ENCODE assay signal across 22 cellular contexts in the genomic region with DNA sequence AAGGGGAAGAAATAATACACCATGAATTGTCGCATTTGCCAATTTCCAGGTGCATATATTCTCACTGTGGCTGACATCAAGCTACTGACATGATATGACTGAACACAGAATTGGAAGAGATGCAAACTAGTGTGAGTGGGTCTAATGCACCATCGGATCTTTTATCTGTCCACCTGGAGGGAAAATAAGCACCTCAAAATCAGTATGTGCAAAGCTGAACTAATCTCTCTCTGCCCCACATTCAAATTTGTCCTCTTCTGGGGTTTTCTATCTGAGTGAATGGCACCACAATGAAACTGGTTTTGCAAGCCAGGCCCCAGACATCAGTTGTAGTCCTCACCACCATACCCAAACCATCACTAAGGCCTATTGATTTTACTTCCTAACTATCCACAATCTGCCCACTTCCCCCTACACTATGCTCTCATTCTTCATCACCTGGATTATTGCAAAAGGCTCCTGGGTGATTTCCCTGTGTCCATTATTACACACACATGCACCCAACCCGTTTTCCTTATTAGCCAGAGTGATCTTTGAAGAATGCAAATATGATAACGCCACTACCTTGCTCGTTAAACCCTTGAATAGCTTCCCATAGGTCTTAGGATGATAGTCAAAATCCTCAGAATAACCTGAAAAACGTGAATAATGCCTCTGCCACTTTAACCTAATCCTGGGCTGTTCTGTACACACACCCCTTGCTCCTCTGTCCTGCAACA.
DNase-seq lines count a peak whose midpoint lies in the region; ATAC-seq, FAIRE-seq and TF ChIP-seq lines count a peak whose summit lies in the region.
"Had no signal": no experiment of that assay in that cellular context is flagged by ENCODE, and none has a peak within 500 bp of the region (broad histone marks: within the 10 kb centered on the region; RNA-seq: fewer than 3 reads in every experiment).

No MANE protein-coding gene starts in this region.

- no peaks in the 10 kb centered on the region for H4K20me1 ChIP-seq in GM12878 (ENCODE audit: control insufficient read depth, insufficient read depth)
- H4K20me1 ChIP-seq: BLaER1 treated with 17β-estradiol and CSF1 and Interleukin-3, amounts not matched to agents 10 nM and 100 nM had no signal

- no peaks in the 10 kb centered on the region for H3K36me3 Mint-ChIP-seq in Calu3 (ENCODE audit: insufficient read depth, unreplicated experiment)

- peak; percentile 1 for DNase-seq in Calu3
- peak; percentile 71 to 82 for DNase-seq in NCI-H526 (lab: John Stamatoyannopoulos, UW)
- DNase-seq in GM12878 (ENCODE audit: low read depth, low spot score) = no peak
- DNase-seq in mucosa of descending colon = no peak
- no peak for DNase-seq in posterior cingulate gyrus
- no peak for DNase-seq in left ventricle myocardium superior
- DNase-seq: 8988T; ACHN; AML-193; BE2C; CD4-positive, alpha-beta T cell; CD8-positive, alpha-beta memory T cell; DMS79 treated with DMSO at 0.1 percent for 48 hours; GF-D8; H9 had no signal

- no peak for TF ChIP-seq CTCF in Calu3 (IDR thresholded peaks at IDR 0.05; ENCODE audit: unreplicated experiment)
- no peak for TF ChIP-seq CTCF in GM12878 (IDR thresholded peaks at IDR 0.05 in 2 of 3, conservative IDR thresholded peaks at IDR 0.05 in 1 of 3; ENCODE audit: control insufficient read depth in 2 of 3, extremely low read depth in 1 of 3, insufficient read depth in 1 of 3, low read depth in 3 of 3, low read length in 3 of 3)
- TF ChIP-seq CTCF in mucosa of descending colon (IDR thresholded peaks at IDR 0.05) = no peak

- ATAC-seq in GM12878 = no peak
- ATAC-seq in mucosa of descending colon = peak; percentile 56
- no peak for ATAC-seq in left ventricle myocardium superior
- no peak for ATAC-seq in HG02885 (IDR thresholded peaks at IDR 0.05; ENCODE audit: poor library complexity, unreplicated experiment)
- ATAC-seq: A549, GM23338 had no signal

- no peak for TF ChIP-seq EP300 in GM12878 (IDR thresholded peaks at IDR 0.05; ENCODE audit: borderline replicate concordance in 1 of 2, control insufficient read depth in 1 of 2, low read depth in 2 of 2, low read length in 2 of 2)

- H3K9me3 Mint-ChIP-seq in Calu3 (ENCODE audit: low read depth, unreplicated experiment) = no peaks in the 10 kb centered on the region
- H3K9me3 Mint-ChIP-seq: CD8-positive, alpha-beta memory T cell had no signal

- CTCF ChIA-PET in Calu3 (lab: Charles Lee) = no interaction called here
- CTCF ChIA-PET in GM12878 (lab: Yijun Ruan, JAX) = no interaction called here

- no peak overlapping the region for H3K27ac ChIP-seq in GM12878 (ENCODE audit: control insufficient read depth, insufficient read depth)
- H3K27ac ChIP-seq: A549; BLaER1 treated with 17β-estradiol and CSF1 and Interleukin-3, amounts not matched to agents 10 nM and 100 nM had no signal

- H3K4me1 ChIP-seq in GM12878 (ENCODE audit: control insufficient read depth, insufficient read depth, low read length) = no peaks in the 10 kb centered on the region
- H3K4me1 ChIP-seq in mucosa of descending colon (ENCODE audit: low read depth) = no peaks in the 10 kb centered on the region
- H3K4me1 ChIP-seq: A549; BE2C; BLaER1 treated with 17β-estradiol and CSF1 and Interleukin-3, amounts not matched to agents 10 nM and 100 nM had no signal

- BruUV-seq in Calu3 (replicated peaks; lab: Mats Ljungman, UMichigan) = no TSS peak
- BruUV-seq in GM12878 (replicated peaks; lab: Mats Ljungman, UMichigan) = no TSS peak

- H3K4me3 Mint-ChIP-seq in Calu3 (ENCODE audit: low read depth, unreplicated experiment) = no peak overlapping the region
- H3K4me3 Mint-ChIP-seq: CD14-positive monocyte; CD4-positive, alpha-beta T cell; CD8-positive, alpha-beta memory T cell; GM23338; H9 had no signal

- in situ Hi-C loops in GM12878 (cut with MboI) = no loop called here

- FAIRE-seq in GM12878 (lab: Jason Lieb, UNC) = no peak
- FAIRE-seq: A549, GM12892, GM18507 had no signal

- H2AFZ ChIP-seq in GM12878 (ENCODE audit: control insufficient read depth, low read depth, low read length) = no peak overlapping the region
- H2AFZ ChIP-seq: GM23338 had no signal

- H3K9me3 ChIP-seq in GM12878 (replicated peaks; ENCODE audit: control insufficient read depth, insufficient read depth, low read length) = no peaks in the 10 kb centered on the region
- H3K9me3 ChIP-seq in mucosa of descending colon = peaks cover 5% of the 10 kb centered on the region
- H3K9me3 ChIP-seq: A549, BE2C had no signal

- no peak overlapping the region for H3K9ac ChIP-seq in GM12878 (ENCODE audit: control insufficient read depth, insufficient read depth, low read length)
- H3K9ac ChIP-seq: BLaER1 treated with 17β-estradiol and CSF1 and Interleukin-3, amounts not matched to agents 10 nM and 100 nM had no signal

- H3K27me3 Mint-ChIP-seq in Calu3 (ENCODE audit: unreplicated experiment) = no peaks in the 10 kb centered on the region
- H3K27me3 Mint-ChIP-seq: CD4-positive, alpha-beta T cell had no signal

- 8% methylated on average over 6 of the region's 6 CpGs for WGBS in GM12878 (ENCODE audit: insufficient coverage, insufficient replicate concordance, low lambda C conversion rate, missing lambda C conversion rate)

- H3K4me2 ChIP-seq in GM12878 (ENCODE audit: control insufficient read depth, insufficient read depth) = no peak overlapping the region
- H3K4me2 ChIP-seq: A549; BLaER1 treated with 17β-estradiol and CSF1 and Interleukin-3, amounts not matched to agents 10 nM and 100 nM; GM23338 had no signal

- SMC1A ChIA-PET in GM12878 (lab: Charles Lee; ENCODE audit: uncharacterized antibody, unreplicated experiment) = no interaction called here

- POLR2A ChIA-PET in GM12878 (lab: Charles Lee) = no interaction called here

- no peaks in the 10 kb centered on the region for H3K4me1 Mint-ChIP-seq in Calu3 (ENCODE audit: low read depth, unreplicated experiment)
- H3K4me1 Mint-ChIP-seq: CD14-positive monocyte; CD8-positive, alpha-beta memory T cell; GM23338; H9 had no signal

- H3K79me2 ChIP-seq in GM12878 (ENCODE audit: control insufficient read depth, insufficient read depth, low read length) = no peaks in the 10 kb centered on the region

- H3K36me3 ChIP-seq in GM12878 (ENCODE audit: control insufficient read depth in 2 of 2, insufficient read depth in 2 of 2, low read length in 1 of 2) = no peaks in the 10 kb centered on the region
- H3K36me3 ChIP-seq in mucosa of descending colon (ENCODE audit: low read depth) = no peaks in the 10 kb centered on the region
- H3K36me3 ChIP-seq: BE2C had no signal

- H3K27ac Mint-ChIP-seq in Calu3 (ENCODE audit: unreplicated experiment) = no peak overlapping the region
- H3K27ac Mint-ChIP-seq: CD14-positive monocyte; CD4-positive, alpha-beta T cell; CD8-positive, alpha-beta memory T cell; GM23338; H9 had no signal

- intact Hi-C loops in Calu3 (cut with micrococcal nuclease; ENCODE audit: unreplicated experiment) = no loop called here
- intact Hi-C loops in GM12878 (cut with micrococcal nuclease; ENCODE audit: unreplicated experiment) = no loop called here
- intact Hi-C loops in mucosa of descending colon (cut with DNase I, micrococcal nuclease) = no loop called here
- intact Hi-C loops in posterior cingulate gyrus (cut with DNase I) = no loop called here
- intact Hi-C loops in left ventricle myocardium superior (cut with micrococcal nuclease) = no loop called here

- RAD21 ChIA-PET in GM12878 (lab: Charles Lee; ENCODE audit: unreplicated experiment) = no interaction called here

- H3K27me3 ChIP-seq in GM12878 (replicated peaks in 1 of 2; ENCODE audit: control insufficient read depth in 2 of 2, insufficient read depth in 2 of 2, low read length in 1 of 2) = peaks cover 0 to 2% of the 10 kb centered on the region in 2 experiments; a peak in 1 of 4 replicates
- H3K27me3 ChIP-seq: BE2C; BLaER1 treated with 17β-estradiol and CSF1 and Interleukin-3, amounts not matched to agents 10 nM and 100 nM had no signal

- no peak for TF ChIP-seq POLR2A in GM12878 (IDR thresholded peaks at IDR 0.05; ENCODE audit: low read depth, low read length)

- H3K4me3 ChIP-seq in GM12878 = no peak overlapping the region
- no peak overlapping the region for H3K4me3 ChIP-seq in mucosa of descending colon
- H3K4me3 ChIP-seq: A549; BLaER1 treated with 17β-estradiol and CSF1 and Interleukin-3, amounts not matched to agents 10 nM and 100 nM; GM23338 had no signal

- no peak for TF ChIP-seq RAD21 in GM12878 (IDR thresholded peaks at IDR 0.05; ENCODE audit: insufficient read depth, low read depth, low read length)

TF ChIP-seq in GM12878, 131 proteins besides CTCF, POLR2A, EP300 and RAD21:
- TF ChIP-seq TBL1XR1 (IDR thresholded peaks at IDR 0.05; ENCODE audit: low read depth, low read length) = no peak
- TF ChIP-seq RUNX3 (IDR thresholded peaks at IDR 0.05; ENCODE audit: low read length) = peak; percentile 19; the same call in 1 of the 2 replicates

Comparison
In these comparisons a context has a peak if more than half of its experiments do, and no peak if none do; other contexts are left out.
1. DNase-seq: peak in Calu3 (single experiment) and NCI-H526 (2 of 2); none in GM12878 (single experiment), mucosa of descending colon (0 of 3), posterior cingulate gyrus (0 of 10) and left ventricle myocardium superior (single experiment).